17 cellular contexts compared by ENCODE assay signal in the genomic region with DNA sequence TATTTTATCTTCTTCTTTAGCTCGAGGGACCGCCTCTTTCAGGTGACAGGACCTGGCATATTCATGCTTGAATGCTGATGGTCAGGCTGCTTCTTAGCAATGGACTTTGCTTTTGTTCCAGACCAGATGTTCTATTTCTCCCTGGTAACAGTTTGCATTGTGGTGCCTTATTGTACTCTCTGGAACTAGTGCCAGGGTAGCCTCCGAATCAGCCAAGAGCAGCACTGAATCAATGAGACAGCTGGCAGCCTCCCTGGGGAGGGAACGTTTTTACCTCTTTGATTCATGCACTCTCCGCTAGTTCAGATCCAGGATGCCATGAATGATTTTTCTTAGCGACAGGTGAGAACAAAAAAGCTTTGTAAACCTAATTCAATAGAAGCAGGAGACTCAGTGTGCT. TPM values are rescaled to one million over a fixed set of nuclear protein-coding genes. Genes with fewer than 3 reads are reported as not detected.
A peak's percentile ranks its signal among the peaks of the same experiment; 100 is the strongest.
DNase-seq lines count a peak whose midpoint lies in the region; ATAC-seq and FAIRE-seq lines count a peak whose summit lies in the region.
"Had no signal": no experiment of that assay in that cellular context is flagged by ENCODE, and none has a peak within 500 bp of the region (broad histone marks: within the 10 kb centered on the region; RNA-seq: fewer than 3 reads in every experiment).

No MANE protein-coding gene starts in this region.

- H3K4me1 Mint-ChIP-seq in stimulated activated naive CD8-positive, alpha-beta T cell treated with anti-CD3 and anti-CD28 coated beads, Interleukin-15, amount 100 ng/mL, for 72 hours: no peaks in the 10 kb centered on the region

- no peaks in the 10 kb centered on the region for H3K9me3 ChIP-seq in small intestine (ENCODE audit: control insufficient read depth, low read depth)
- H3K9me3 ChIP-seq: HAP-1 had no signal

- no peak overlapping the region for H3K27ac Mint-ChIP-seq in stimulated activated naive CD8-positive, alpha-beta T cell treated with anti-CD3 and anti-CD28 coated beads, Interleukin-15, amount 100 ng/mL, for 72 hours
- H3K27ac Mint-ChIP-seq: activated CD8-positive, alpha-beta T cell treated with anti-CD3 and anti-CD28 coated beads, Interleukin-2, amount 10 ng/mL, durations not matched to agents 7 days and 5 days had no signal

- H3K36me3 ChIP-seq in small intestine (ENCODE audit: control insufficient read depth in 2 of 2, insufficient read depth in 2 of 2, low read length in 2 of 2): no peaks in the 10 kb centered on the region
- H3K36me3 ChIP-seq: HAP-1 had no signal

- H3K9me3 Mint-ChIP-seq in stimulated activated naive CD8-positive, alpha-beta T cell treated with anti-CD3 and anti-CD28 coated beads, Interleukin-15, amount 100 ng/mL, for 72 hours: peaks cover 0 to 7% of the 10 kb centered on the region in 2 donors

- no peak overlapping the region for H3K4me3 Mint-ChIP-seq in stimulated activated naive CD8-positive, alpha-beta T cell treated with anti-CD3 and anti-CD28 coated beads, Interleukin-15, amount 100 ng/mL, for 72 hours
- H3K4me3 Mint-ChIP-seq: activated CD8-positive, alpha-beta T cell treated with anti-CD3 and anti-CD28 coated beads, Interleukin-2, amount 10 ng/mL, durations not matched to agents 7 days and 5 days had no signal

- FAIRE-seq in frontal cortex (lab: Jason Lieb, UNC) (no peak), small intestine (lab: Jason Lieb, UNC) (no peak)
- FAIRE-seq: bronchial epithelial cell, endometrium had no signal

- DNase-seq in NCI-H1417 treated with DMSO at 0.1 percent for 48 hours (lab: John Stamatoyannopoulos, UW) (peak; percentile 74), NCI-H2171 treated with DMSO at 0.1 percent for 48 hours (lab: John Stamatoyannopoulos, UW) (peak; percentile 96), frontal cortex (ENCODE audit: low spot score in 2 of 2) (peak; percentile 7 to 8), small intestine (peak; percentile 19)
- no peak for DNase-seq in stimulated activated naive CD8-positive, alpha-beta T cell treated with anti-CD3 and anti-CD28 coated beads, Interleukin-15, amount 100 ng/mL, for 72 hours
- DNase-seq in activated CD4-positive, alpha-beta T cell treated with anti-CD3 and anti-CD28 coated beads, Interleukin-2, amount 50 U/mL, for 1 hour: no peak
- DNase-seq: activated CD8-positive, alpha-beta T cell treated with anti-CD3 and anti-CD28 coated beads, Interleukin-2, amount 10 ng/mL, durations not matched to agents 7 days and 5 days; activated effector memory CD4-positive, alpha-beta T cell treated with anti-CD3 and anti-CD28 coated beads, Interleukin-2, amount 50 U/mL, for 16 hours; GDM1; kidney glomerular epithelial cell; NCI-H526 treated with DMSO at 0.1 percent for 48 hours had no signal

- peaks cover 0 to 5% of the 10 kb centered on the region in 2 donors for H3K27me3 ChIP-seq in small intestine (ENCODE audit: control insufficient read depth in 2 of 2, insufficient read depth in 2 of 2, low read length in 2 of 2)

- H3K4me3 ChIP-seq in small intestine (ENCODE audit: low read depth in 1 of 2, low read length in 2 of 2): no peak overlapping the region
- H3K4me3 ChIP-seq: HAP-1 had no signal

- H3K27me3 Mint-ChIP-seq in stimulated activated naive CD8-positive, alpha-beta T cell treated with anti-CD3 and anti-CD28 coated beads, Interleukin-15, amount 100 ng/mL, for 72 hours: peaks cover 14% of the 10 kb centered on the region

- no peak for ATAC-seq in stimulated activated naive CD8-positive, alpha-beta T cell treated with anti-CD3 and anti-CD28 coated beads, Interleukin-15, amount 100 ng/mL, for 72 hours
- no peak for ATAC-seq in GM21367 (IDR thresholded peaks at IDR 0.05; ENCODE audit: unreplicated experiment)
- ATAC-seq: activated CD8-positive, alpha-beta T cell treated with anti-CD3 and anti-CD28 coated beads, Interleukin-2, amount 10 ng/mL, durations not matched to agents 7 days and 5 days; Right ventricle myocardium inferior had no signal

- H3K27ac ChIP-seq in small intestine (ENCODE audit: low read depth in 1 of 2, low read length in 1 of 2): no peak overlapping the region
- H3K27ac ChIP-seq: KMS-11 had no signal

- 45 to 54% (median 47%) methylated on average over 6 of the region's 6 CpGs for WGBS in small intestine, 3 donors

- H3K4me1 ChIP-seq in small intestine (ENCODE audit: control insufficient read depth in 2 of 2, insufficient read depth in 1 of 2, low read depth in 1 of 2, low read length in 1 of 2): no peaks in the 10 kb centered on the region

RNA-seq across cellular contexts. Expression of gene NXPH1, which starts 54.1 kb away (rescaled TPM):
- total RNA-seq in frontal cortex: 41.6 TPM
- not detected for polyA plus RNA-seq in small intestine
- total RNA-seq: activated CD8-positive, alpha-beta T cell treated with anti-CD3 and anti-CD28 coated beads, Interleukin-2, amount 10 ng/mL, durations not matched to agents 7 days and 5 days; bronchial epithelial cell; Right ventricle myocardium inferior had no signal

Comparison
In these comparisons a context has a peak if more than half of its experiments do, and no peak if none do; other contexts are left out.
1. DNase-seq: peak in NCI-H1417 treated with DMSO at 0.1 percent for 48 hours (single experiment), NCI-H2171 treated with DMSO at 0.1 percent for 48 hours (single experiment), frontal cortex (2 of 2) and small intestine (single experiment); none in stimulated activated naive CD8-positive, alpha-beta T cell treated with anti-CD3 and anti-CD28 coated beads, Interleukin-15, amount 100 ng/mL, for 72 hours (0 of 2) and activated CD4-positive, alpha-beta T cell treated with anti-CD3 and anti-CD28 coated beads, Interleukin-2, amount 50 U/mL, for 1 hour (single experiment).